In genomic region chr4:54657556-54658313, GRCh38 we compare ENCODE assay signal across 8 cellular contexts. TPM values are rescaled to one million over a fixed set of nuclear protein-coding genes. Genes with fewer than 3 reads are reported as not detected.
A peak's percentile ranks its signal among the peaks of the same experiment; 100 is the strongest.
DNase-seq lines count a peak whose midpoint lies in the region; ATAC-seq, FAIRE-seq and TF ChIP-seq lines count a peak whose summit lies in the region.

TSS of gene KIT (plus strand) at chr4:54657957. CDS start at chr4:54658015, 58 bp downstream.

- peak within 1 kb of the TSS; percentile 73 for H3K4me3 ChIP-seq in HUES64 (ENCODE audit: low read length)
- peak within 1 kb of the TSS; percentile 53 to 76 for H3K4me3 ChIP-seq in SK-N-SH (ENCODE audit: low read depth in 2 of 2, low read length in 1 of 2)
- peak within 1 kb of the TSS; percentile 55 to 56 for H3K4me3 ChIP-seq in cardiac fibroblast (replicated peaks in 1 of 2; ENCODE audit: low read depth in 2 of 2, low read length in 2 of 2)
- peak within 1 kb of the TSS; percentile 47 to 64 for H3K4me3 ChIP-seq in kidney (ENCODE audit: low read length in 2 of 2)
- H3K4me3 ChIP-seq in smooth muscle cell: peak within 1 kb of the TSS; percentile 60

- no peaks in the 10 kb centered on the region for H3K9me3 ChIP-seq in HUES64 (ENCODE audit: insufficient read depth, low read depth, low read length)
- H3K9me3 ChIP-seq in SK-N-SH: no peaks in the 10 kb centered on the region
- H3K9me3 ChIP-seq in kidney (ENCODE audit: control insufficient read depth in 1 of 2, low read length in 2 of 2): no peaks in the 10 kb centered on the region
- H3K9me3 ChIP-seq in smooth muscle cell (replicated peaks; ENCODE audit: low read depth): no peaks in the 10 kb centered on the region

- H3K36me3 ChIP-seq in HUES64 (ENCODE audit: insufficient read depth, low read length): no peaks in the 10 kb centered on the region
- H3K36me3 ChIP-seq in SK-N-SH (replicated peaks in 1 of 2; ENCODE audit: control insufficient read depth in 1 of 2, insufficient read depth in 2 of 2, low read length in 1 of 2): no peaks in the 10 kb centered on the region
- H3K36me3 ChIP-seq in kidney (ENCODE audit: control insufficient read depth in 1 of 2, insufficient read depth in 2 of 2, low read length in 2 of 2): no peaks in the 10 kb centered on the region
- H3K36me3 ChIP-seq in smooth muscle cell (ENCODE audit: low read depth): no peaks in the 10 kb centered on the region

- WGBS in HUES64: under 1% methylated on average over 77 of the region's 78 CpGs
- 9% methylated on average over 25 of the region's 78 CpGs for WGBS in SK-N-SH (ENCODE audit: low lambda C conversion rate)
- WGBS in smooth muscle cell (ENCODE audit: low lambda C conversion rate): 1% methylated on average over 56 of the region's 78 CpGs

- TF ChIP-seq RAD21 in SK-N-SH (IDR thresholded peaks at IDR 0.05; ENCODE audit: low read length): no peak

- no peak for TF ChIP-seq EP300 in SK-N-SH (IDR thresholded peaks at IDR 0.05; ENCODE audit: borderline replicate concordance in 1 of 2, low read depth in 1 of 2, low read length in 1 of 2)

- FAIRE-seq in kidney (lab: Jason Lieb, UNC): no peak

- DNase-seq in D341Med (ENCODE audit: low spot score) (peak; percentile 79), SK-N-SH (peak; percentile 89), cardiac fibroblast (ENCODE audit: low read depth in 2 of 2) (peak; percentile 13 to 14), kidney (peak; percentile 85), smooth muscle cell (lab: John Stamatoyannopoulos, UW; ENCODE audit: unreplicated experiment) (peak; percentile 20), SHP77 (lab: John Stamatoyannopoulos, UW) (no peak)

- peaks cover 78% of the 10 kb centered on the region for H3K27me3 ChIP-seq in HUES64 (ENCODE audit: insufficient read depth, low read length)
- 0 out of 2 replicates have a peak, but pooled peaks cover 14% of the 10 kb centered on the region for H3K27me3 ChIP-seq in SK-N-SH (ENCODE audit: insufficient read depth)
- peaks cover 27% of the 10 kb centered on the region for H3K27me3 ChIP-seq in smooth muscle cell (ENCODE audit: low read depth)

- peak within 1 kb of the TSS; percentile 88 for H3K9ac ChIP-seq in HUES64 (ENCODE audit: low read depth, low read length)
- peak within 1 kb of the TSS; percentile 63 for H3K9ac ChIP-seq in SK-N-SH
- H3K9ac ChIP-seq in kidney (ENCODE audit: low read length in 2 of 2): no peak within 1 kb of the TSS
- no peak within 1 kb of the TSS for H3K9ac ChIP-seq in smooth muscle cell (ENCODE audit: low read depth)

- CTCF ChIA-PET in SK-N-SH (lab: Yijun Ruan, JAX): interaction anchor here (1.5 to 3.9 kb wide), 2 partner anchors 304 to 1070 kb away, joined by 3 to 20 read pairs; no protein-coding TSS in a partner anchor

- peak within 1 kb of the TSS; percentile 91 for H3K4me2 ChIP-seq in SK-N-SH
- peak within 1 kb of the TSS; percentile 93 for H3K4me2 ChIP-seq in smooth muscle cell

- H3K9me2 ChIP-seq in SK-N-SH: no peaks in the 10 kb centered on the region

- intact Hi-C loops in kidney (cut with DNase I): no loop called here

- H4K20me1 ChIP-seq in SK-N-SH (ENCODE audit: insufficient read depth): peaks cover 3% of the 10 kb centered on the region; the same call in 1 of the 2 replicates
- no peaks in the 10 kb centered on the region for H4K20me1 ChIP-seq in smooth muscle cell (ENCODE audit: low read depth)

- H3F3A ChIP-seq in SK-N-SH (replicated peaks; ENCODE audit: insufficient read depth) (peaks cover 18% of the 10 kb centered on the region), smooth muscle cell (ENCODE audit: low read depth) (peaks cover 5% of the 10 kb centered on the region)

- no peak for TF ChIP-seq CTCF in SK-N-SH (IDR thresholded peaks at IDR 0.05)
- no peak for TF ChIP-seq CTCF in cardiac fibroblast (IDR thresholded peaks at IDR 0.05; ENCODE audit: low read depth, low read length)
- TF ChIP-seq CTCF in kidney (IDR thresholded peaks at IDR 0.05; ENCODE audit: borderline replicate concordance, extremely low read depth, insufficient read depth): no peak
- TF ChIP-seq CTCF in smooth muscle cell (IDR thresholded peaks at IDR 0.05; ENCODE audit: borderline replicate concordance, insufficient read depth, poor library complexity, severe bottlenecking): no peak

- H3K4me1 ChIP-seq in HUES64 (ENCODE audit: insufficient read depth, low read length) (peaks cover 13% of the 10 kb centered on the region), SK-N-SH (ENCODE audit: control insufficient read depth in 1 of 2, insufficient read depth in 2 of 2, low read depth in 1 of 2, low read length in 1 of 2) (peaks cover 11 to 13% of the 10 kb centered on the region in 2 experiments; a peak in 3 of 4 replicates), kidney (ENCODE audit: control insufficient read depth in 1 of 2, insufficient read depth in 1 of 2, low read depth in 1 of 2, low read length in 2 of 2) (peaks cover 3 to 8% of the 10 kb centered on the region in 2 donors), smooth muscle cell (ENCODE audit: low read depth) (peaks cover 20% of the 10 kb centered on the region)

- POLR2A ChIA-PET in SK-N-SH (lab: Yijun Ruan, JAX): interaction anchor here (0.6 kb wide), 1 partner anchor 18 kb away, joined by 3 read pairs; no protein-coding TSS in a partner anchor

- H3K27ac ChIP-seq in HUES64 (ENCODE audit: low read depth, low read length) (peak within 1 kb of the TSS; percentile 45; the same call in 1 of the 2 replicates), SK-N-SH (ENCODE audit: low read depth in 2 of 2, low read length in 1 of 2) (no peak within 1 kb of the TSS), kidney (ENCODE audit: low read depth in 2 of 2, low read length in 2 of 2) (no peak within 1 kb of the TSS), smooth muscle cell (ENCODE audit: low read depth) (no peak within 1 kb of the TSS)

- H2AFZ ChIP-seq in SK-N-SH (ENCODE audit: low read depth): peak within 1 kb of the TSS; percentile 59
- peak within 1 kb of the TSS; percentile 82 for H2AFZ ChIP-seq in smooth muscle cell (ENCODE audit: low read depth)

- no peak for ATAC-seq in GM21825 (IDR thresholded peaks at IDR 0.05; ENCODE audit: unreplicated experiment)

- no peaks in the 10 kb centered on the region for H3K79me2 ChIP-seq in SK-N-SH (ENCODE audit: insufficient read depth)
- H3K79me2 ChIP-seq in smooth muscle cell (ENCODE audit: low read depth): no peaks in the 10 kb centered on the region

TF ChIP-seq in SK-N-SH, 30 proteins besides CTCF, POLR2A, EP300 and RAD21 (continues in another document):
- TF ChIP-seq NFIC (IDR thresholded peaks at IDR 0.05; ENCODE audit: borderline replicate concordance) (no peak), USF2 (IDR thresholded peaks at IDR 0.05; ENCODE audit: borderline replicate concordance, low read depth, low read length) (no peak), TCF12 (IDR thresholded peaks at IDR 0.05) (no peak), IRF3 (IDR thresholded peaks at IDR 0.05; ENCODE audit: low read depth, low read length) (no peak), RCOR1 (IDR thresholded peaks at IDR 0.05; ENCODE audit: low read length) (no peak), FOXJ3 (CRISPR knock-in tag; IDR thresholded peaks at IDR 0.05) (no peak), NRF1 (IDR thresholded peaks at IDR 0.05; ENCODE audit: low read depth, low read length) (no peak), RXRA (IDR thresholded peaks at IDR 0.05; ENCODE audit: borderline replicate concordance, low read depth) (no peak), GABPA (IDR thresholded peaks at IDR 0.05; ENCODE audit: low read depth) (no peak), FOSL2 (IDR thresholded peaks at IDR 0.05; ENCODE audit: borderline replicate concordance, low read depth) (no peak), JUND (IDR thresholded peaks at IDR 0.05) (no peak), YY1 (IDR thresholded peaks at IDR 0.05; ENCODE audit: low read depth) (no peak), TAF1 (IDR thresholded peaks at IDR 0.05; ENCODE audit: borderline replicate concordance, low read depth, low read length) (no peak), CHD2 (IDR thresholded peaks at IDR 0.05; ENCODE audit: low read length, partially characterized antibody) (no peak)

RNA-seq across cellular contexts. Expression of gene KIT, which starts in this region (rescaled TPM):
- 12.3 TPM for polyA plus RNA-seq in HUES64 (2013, experiment 1 of 2)
- 14.4 TPM for polyA plus RNA-seq in HUES64 (2013, experiment 2 of 2)
- polyA plus RNA-seq in SK-N-SH (2012; rRNA removed) (0.79 and 1.2 TPM in 2 replicates), kidney (ENCODE audit: insufficient read depth, low read depth, low replicate concordance) (7.7 TPM), smooth muscle cell (1.9 and 3.2 TPM in 2 replicates)
- 0.93 and 0.94 TPM in 2 replicates for polyA plus RNA-seq in SK-N-SH (2012; cell fraction: cytosol; rRNA removed)
- polyA plus RNA-seq in SK-N-SH (2012; cell fraction: nucleus; rRNA removed): 0.96 and 1.9 TPM in 2 replicates
- total RNA-seq in kidney (38.1 TPM), smooth muscle cell (6.0 and 7.0 TPM in 2 replicates)

Comparison
In these comparisons a context has a peak if more than half of its experiments do, and no peak if none do; other contexts are left out.
1. DNase-seq: peak in D341Med (single experiment), SK-N-SH (single experiment), cardiac fibroblast (2 of 2), kidney (single experiment) and smooth muscle cell (single experiment); none in SHP77 (0 of 2).
2. H3K9ac ChIP-seq: peak in HUES64 (single experiment) and SK-N-SH (single experiment); none in kidney (0 of 2) and smooth muscle cell (single experiment).
3. Peak in every context shown above with its lines, with median percentiles within 50 percentile points of each other: H3K4me3 ChIP-seq.